ENCODE assay signal across 1 cellular context in the genomic region with DNA sequence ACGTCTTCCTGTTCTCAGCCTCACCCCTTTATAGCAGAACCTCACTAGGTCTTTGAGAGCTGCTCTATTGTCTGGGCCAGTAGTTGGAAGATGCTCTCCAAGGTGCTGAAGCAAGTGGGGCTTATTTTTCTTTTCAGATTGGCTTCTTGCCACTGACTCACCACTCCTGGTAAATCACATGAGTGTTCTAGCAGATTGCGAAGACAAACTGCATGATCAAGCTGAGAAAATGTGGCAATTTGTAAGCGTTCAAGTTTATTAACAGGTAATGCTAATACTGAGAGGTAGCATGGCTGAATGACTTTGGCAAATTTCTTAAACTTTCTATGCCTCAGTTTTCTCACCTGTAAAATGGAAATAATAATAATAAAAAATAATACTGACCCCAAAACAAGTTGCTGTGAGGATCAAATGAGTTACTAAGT.
TF ChIP-seq lines count a peak whose summit lies in the region.

No MANE protein-coding gene starts in this region.

TF ChIP-seq in HepG2, 621 proteins besides CTCF, POLR2A, EP300 and RAD21 (continued from another document and continues in another):
- no peak for TF ChIP-seq GABPB1 (CRISPR knock-in tag; IDR thresholded peaks at IDR 0.05)
- no peak for TF ChIP-seq ZIK1 (CRISPR knock-in tag; IDR thresholded peaks at IDR 0.05; ENCODE audit: borderline replicate concordance, low read depth)
- no peak for TF ChIP-seq ADNP (CRISPR knock-in tag; IDR thresholded peaks at IDR 0.05)
- no peak for TF ChIP-seq ZBTB42 (CRISPR knock-in tag; IDR thresholded peaks at IDR 0.05)
- no peak for TF ChIP-seq ZNF256 (CRISPR knock-in tag; conservative IDR thresholded peaks at IDR 0.05)
- no peak for TF ChIP-seq ZNF180 (CRISPR knock-in tag; IDR thresholded peaks at IDR 0.05; ENCODE audit: borderline replicate concordance, low read depth)
- TF ChIP-seq GTF2F1 (IDR thresholded peaks at IDR 0.05; ENCODE audit: low read length), result no peak
- TF ChIP-seq TGIF2 (CRISPR knock-in tag; IDR thresholded peaks at IDR 0.05), result peak; percentile 28; the same call in 1 of the 2 replicates
- TF ChIP-seq, protein P1, sequence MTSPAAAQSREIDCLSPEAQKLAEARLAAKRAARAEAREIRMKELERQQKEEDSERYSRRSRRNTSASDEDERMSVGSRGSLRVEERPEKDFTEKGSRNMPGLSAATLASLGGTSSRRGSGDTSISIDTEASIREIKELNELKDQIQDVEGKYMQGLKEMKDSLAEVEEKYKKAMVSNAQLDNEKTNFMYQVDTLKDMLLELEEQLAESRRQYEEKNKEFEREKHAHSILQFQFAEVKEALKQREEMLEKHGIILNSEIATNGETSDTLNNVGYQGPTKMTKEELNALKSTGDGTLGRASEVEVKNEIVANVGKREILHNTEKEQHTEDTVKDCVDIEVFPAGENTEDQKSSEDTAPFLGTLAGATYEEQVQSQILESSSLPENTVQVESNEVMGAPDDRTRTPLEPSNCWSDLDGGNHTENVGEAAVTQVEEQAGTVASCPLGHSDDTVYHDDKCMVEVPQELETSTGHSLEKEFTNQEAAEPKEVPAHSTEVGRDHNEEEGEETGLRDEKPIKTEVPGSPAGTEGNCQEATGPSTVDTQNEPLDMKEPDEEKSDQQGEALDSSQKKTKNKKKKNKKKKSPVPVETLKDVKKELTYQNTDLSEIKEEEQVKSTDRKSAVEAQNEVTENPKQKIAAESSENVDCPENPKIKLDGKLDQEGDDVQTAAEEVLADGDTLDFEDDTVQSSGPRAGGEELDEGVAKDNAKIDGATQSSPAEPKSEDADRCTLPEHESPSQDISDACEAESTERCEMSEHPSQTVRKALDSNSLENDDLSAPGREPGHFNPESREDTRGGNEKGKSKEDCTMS (CRISPR knock-in tag; conservative IDR thresholded peaks at IDR 0.05), result no peak
- no peak for TF ChIP-seq ZBTB1 (CRISPR knock-in tag; IDR thresholded peaks at IDR 0.05; ENCODE audit: borderline replicate concordance)
- TF ChIP-seq HCFC1 (IDR thresholded peaks at IDR 0.05; ENCODE audit: low read depth, low read length), result no peak
- TF ChIP-seq WIZ (CRISPR knock-in tag; IDR thresholded peaks at IDR 0.05), result peak; percentile 56; the same call in 1 of the 2 replicates
- no peak for TF ChIP-seq CAMTA2 (CRISPR knock-in tag; IDR thresholded peaks at IDR 0.05; ENCODE audit: borderline replicate concordance)
- no peak for TF ChIP-seq TCF12 (IDR thresholded peaks at IDR 0.05)
- no peak for TF ChIP-seq TCF12 (CRISPR knock-in tag; IDR thresholded peaks at IDR 0.05)
- TF ChIP-seq BRCA1 (CRISPR knock-in tag; IDR thresholded peaks at IDR 0.05), result peak; percentile 59; the same call in 1 of the 2 replicates
- no peak for TF ChIP-seq ATM (IDR thresholded peaks at IDR 0.05; ENCODE audit: borderline replicate concordance)
- TF ChIP-seq ESRRA (CRISPR knock-in tag; IDR thresholded peaks at IDR 0.05; ENCODE audit: low read depth), result no peak
- TF ChIP-seq, protein P2, sequence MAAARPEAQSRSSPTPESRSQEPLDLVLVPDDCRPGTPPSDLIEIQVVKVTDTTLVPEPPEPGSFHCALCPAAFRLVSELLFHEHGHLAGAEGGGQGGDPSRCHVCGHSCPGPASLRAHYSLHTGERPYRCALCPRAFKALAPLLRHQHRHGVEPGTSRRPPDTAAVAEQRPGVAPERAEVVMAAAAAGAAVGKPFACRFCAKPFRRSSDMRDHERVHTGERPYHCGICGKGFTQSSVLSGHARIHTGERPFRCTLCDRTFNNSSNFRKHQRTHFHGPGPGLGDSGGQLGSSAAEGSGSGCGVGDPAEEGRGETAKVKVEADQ (CRISPR knock-in tag; IDR thresholded peaks at IDR 0.05; ENCODE audit: borderline replicate concordance), result no peak
- TF ChIP-seq, protein P3, sequence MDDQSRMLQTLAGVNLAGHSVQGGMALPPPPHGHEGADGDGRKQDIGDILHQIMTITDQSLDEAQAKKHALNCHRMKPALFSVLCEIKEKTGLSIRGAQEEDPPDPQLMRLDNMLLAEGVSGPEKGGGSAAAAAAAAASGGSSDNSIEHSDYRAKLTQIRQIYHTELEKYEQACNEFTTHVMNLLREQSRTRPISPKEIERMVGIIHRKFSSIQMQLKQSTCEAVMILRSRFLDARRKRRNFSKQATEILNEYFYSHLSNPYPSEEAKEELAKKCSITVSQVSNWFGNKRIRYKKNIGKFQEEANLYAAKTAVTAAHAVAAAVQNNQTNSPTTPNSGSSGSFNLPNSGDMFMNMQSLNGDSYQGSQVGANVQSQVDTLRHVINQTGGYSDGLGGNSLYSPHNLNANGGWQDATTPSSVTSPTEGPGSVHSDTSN (CRISPR knock-in tag; IDR thresholded peaks at IDR 0.05; ENCODE audit: borderline replicate concordance), result no peak
- TF ChIP-seq ZNF747 (CRISPR knock-in tag; IDR thresholded peaks at IDR 0.05; ENCODE audit: borderline replicate concordance), result no peak
- TF ChIP-seq KDM4B (CRISPR knock-in tag; IDR thresholded peaks at IDR 0.05), result 0 out of 2 replicates have a peak, but pooled peaks have one; percentile 61
- no peak for TF ChIP-seq SRSF4 (IDR thresholded peaks at IDR 0.05; ENCODE audit: low read depth, low read length, poor library complexity, severe bottlenecking)
- no peak for TF ChIP-seq SMAD1 (CRISPR knock-in tag; IDR thresholded peaks at IDR 0.05; ENCODE audit: borderline replicate concordance, low read depth)
- TF ChIP-seq ZNF251 (CRISPR knock-in tag; IDR thresholded peaks at IDR 0.05), result no peak
- TF ChIP-seq ZNF3 (CRISPR knock-in tag; IDR thresholded peaks at IDR 0.05), result no peak
- no peak for TF ChIP-seq MTA3 (CRISPR knock-in tag; IDR thresholded peaks at IDR 0.05)
- TF ChIP-seq POGZ (CRISPR knock-in tag; IDR thresholded peaks at IDR 0.05), result no peak
- no peak for TF ChIP-seq ZNF556 (CRISPR knock-in tag; IDR thresholded peaks at IDR 0.05; ENCODE audit: borderline replicate concordance)
- TF ChIP-seq ZNF737 (CRISPR knock-in tag; IDR thresholded peaks at IDR 0.05; ENCODE audit: borderline replicate concordance), result no peak
- TF ChIP-seq, protein P4, sequence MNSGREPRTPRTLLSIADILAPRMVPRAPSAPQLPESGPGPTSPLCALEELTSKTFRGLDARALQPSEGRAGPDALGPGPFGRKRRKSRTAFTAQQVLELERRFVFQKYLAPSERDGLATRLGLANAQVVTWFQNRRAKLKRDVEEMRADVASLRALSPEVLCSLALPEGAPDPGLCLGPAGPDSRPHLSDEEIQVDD (CRISPR knock-in tag; IDR thresholded peaks at IDR 0.05; ENCODE audit: borderline replicate concordance), result no peak
- TF ChIP-seq REST (IDR thresholded peaks at IDR 0.05; ENCODE audit: borderline replicate concordance in 1 of 2, low read depth in 1 of 2, low read length in 2 of 2), result peak; percentile 82 to 97
- TF ChIP-seq DMAP1 (CRISPR knock-in tag; IDR thresholded peaks at IDR 0.05), result no peak
- TF ChIP-seq ZNF615 (CRISPR knock-in tag; IDR thresholded peaks at IDR 0.05; ENCODE audit: borderline replicate concordance), result no peak
- no peak for TF ChIP-seq NR2F6 (IDR thresholded peaks at IDR 0.05)
- TF ChIP-seq NR2F6 (CRISPR knock-in tag; IDR thresholded peaks at IDR 0.05), result no peak
- no peak for TF ChIP-seq GRHL1 (CRISPR knock-in tag; conservative IDR thresholded peaks at IDR 0.05)
- TF ChIP-seq RNF2 (conservative IDR thresholded peaks at IDR 0.05; ENCODE audit: low read depth), result no peak
- no peak for TF ChIP-seq ZNF549 (CRISPR knock-in tag; IDR thresholded peaks at IDR 0.05)
- TF ChIP-seq, protein P5, sequence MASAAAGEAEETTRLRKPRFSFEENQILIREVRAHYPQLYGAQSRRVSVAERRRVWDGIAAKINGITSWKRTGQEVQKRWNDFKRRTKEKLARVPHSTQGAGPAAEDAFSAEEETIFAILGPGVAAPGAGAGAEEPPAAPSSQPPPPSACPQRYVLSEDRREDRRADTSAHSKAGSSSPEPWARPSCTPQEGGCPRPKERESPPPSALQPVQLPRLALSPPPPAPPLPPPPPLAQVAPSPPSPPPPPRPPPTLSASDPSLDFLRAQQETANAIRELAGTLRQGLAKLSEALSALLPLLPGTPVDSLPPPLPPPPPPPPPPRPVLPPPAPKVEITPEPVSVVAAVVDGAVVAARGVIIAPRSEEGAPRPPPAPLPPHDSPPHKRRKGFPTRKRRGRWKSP (CRISPR knock-in tag; IDR thresholded peaks at IDR 0.05), result no peak
- TF ChIP-seq, protein P6, sequence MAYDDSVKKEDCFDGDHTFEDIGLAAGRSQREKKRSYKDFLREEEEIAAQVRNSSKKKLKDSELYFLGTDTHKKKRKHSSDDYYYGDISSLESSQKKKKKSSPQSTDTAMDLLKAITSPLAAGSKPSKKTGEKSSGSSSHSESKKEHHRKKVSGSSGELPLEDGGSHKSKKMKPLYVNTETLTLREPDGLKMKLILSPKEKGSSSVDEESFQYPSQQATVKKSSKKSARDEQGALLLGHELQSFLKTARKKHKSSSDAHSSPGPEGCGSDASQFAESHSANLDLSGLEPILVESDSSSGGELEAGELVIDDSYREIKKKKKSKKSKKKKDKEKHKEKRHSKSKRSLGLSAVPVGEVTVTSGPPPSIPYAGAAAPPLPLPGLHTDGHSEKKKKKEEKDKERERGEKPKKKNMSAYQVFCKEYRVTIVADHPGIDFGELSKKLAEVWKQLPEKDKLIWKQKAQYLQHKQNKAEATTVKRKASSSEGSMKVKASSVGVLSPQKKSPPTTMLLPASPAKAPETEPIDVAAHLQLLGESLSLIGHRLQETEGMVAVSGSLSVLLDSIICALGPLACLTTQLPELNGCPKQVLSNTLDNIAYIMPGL (CRISPR knock-in tag; IDR thresholded peaks at IDR 0.05; ENCODE audit: borderline replicate concordance in 1 of 2, low read depth in 1 of 2), result no peak
- no peak for TF ChIP-seq ZNF10 (CRISPR knock-in tag; IDR thresholded peaks at IDR 0.05; ENCODE audit: borderline replicate concordance, low read depth)
- no peak for TF ChIP-seq SMAD9 (CRISPR knock-in tag; IDR thresholded peaks at IDR 0.05)
- no peak for TF ChIP-seq ZNF460 (CRISPR knock-in tag; IDR thresholded peaks at IDR 0.05; ENCODE audit: borderline replicate concordance)
- TF ChIP-seq ZNF512B (CRISPR knock-in tag; IDR thresholded peaks at IDR 0.05; ENCODE audit: borderline replicate concordance), result no peak
- TF ChIP-seq SATB2 (CRISPR knock-in tag; IDR thresholded peaks at IDR 0.05), result 0 out of 2 replicates have a peak, but pooled peaks have one; percentile 55
- TF ChIP-seq SMARCC2 (IDR thresholded peaks at IDR 0.05), result no peak
- TF ChIP-seq GLI4 (CRISPR knock-in tag; IDR thresholded peaks at IDR 0.05; ENCODE audit: borderline replicate concordance), result no peak
- no peak for TF ChIP-seq SMC3 (IDR thresholded peaks at IDR 0.05; ENCODE audit: low read length)
- no peak for TF ChIP-seq SAFB2 (CRISPR knock-in tag; IDR thresholded peaks at IDR 0.05; ENCODE audit: borderline replicate concordance, low read depth)
- no peak for TF ChIP-seq ZMYM2 (CRISPR knock-in tag; IDR thresholded peaks at IDR 0.05)
- TF ChIP-seq ZNF614 (CRISPR knock-in tag; IDR thresholded peaks at IDR 0.05; ENCODE audit: borderline replicate concordance), result no peak
- TF ChIP-seq ZNF567 (CRISPR knock-in tag; IDR thresholded peaks at IDR 0.05; ENCODE audit: borderline replicate concordance), result no peak
- TF ChIP-seq ZNF224 (CRISPR knock-in tag; IDR thresholded peaks at IDR 0.05), result no peak
- TF ChIP-seq ZNF530 (CRISPR knock-in tag; IDR thresholded peaks at IDR 0.05; ENCODE audit: low read depth), result no peak
- TF ChIP-seq ZNF160 (CRISPR knock-in tag; IDR thresholded peaks at IDR 0.05), result no peak
